8 cellular contexts compared by ENCODE assay signal in the genomic region with DNA sequence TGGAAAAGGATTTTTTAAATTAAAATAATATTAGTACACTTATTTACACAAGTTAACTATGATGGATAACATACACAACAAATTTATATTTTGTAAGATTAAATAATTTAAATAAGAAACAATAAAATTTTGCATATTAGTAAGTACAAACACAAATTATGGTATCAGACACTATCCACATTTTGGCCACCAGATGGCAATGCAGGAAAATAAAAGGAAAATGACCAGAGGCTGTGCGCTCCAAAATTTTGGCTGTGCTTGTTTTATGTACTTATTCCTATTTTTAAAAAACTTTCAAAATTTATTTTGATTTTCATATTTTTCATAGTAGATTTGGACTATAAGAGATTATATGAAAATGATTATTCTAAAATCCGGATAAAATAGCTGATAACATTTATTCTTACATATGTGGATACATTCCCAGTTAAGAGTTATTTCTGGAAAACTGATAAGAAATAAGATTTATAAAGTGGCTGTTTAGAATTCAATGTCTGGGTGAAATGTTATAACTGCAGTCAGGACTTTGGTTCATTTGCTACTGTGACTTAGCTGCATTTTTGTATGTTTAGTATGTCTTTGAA.
DNase-seq lines count a peak whose midpoint lies in the region; ATAC-seq and TF ChIP-seq lines count a peak whose summit lies in the region.

No MANE protein-coding gene starts in this region.

- peak; percentile 63 for DNase-seq in DMS79 treated with DMSO at 0.1 percent for 48 hours (lab: John Stamatoyannopoulos, UW)
- peak; percentile 9 for DNase-seq in MV-4-11 (lab: John Stamatoyannopoulos, UW)
- peak; percentile 22 for DNase-seq in SHP77 treated with DMSO at 0.1 percent for 48 hours (lab: John Stamatoyannopoulos, UW)
- peak; percentile 41 to 73 for DNase-seq in fibroblast of lung (ENCODE audit: low read depth in 2 of 2)
- peak; percentile 84 for DNase-seq in pons (ENCODE audit: low spot score)
- DNase-seq in stimulated activated CD4-positive, alpha-beta T cell treated with anti-CD3 and anti-CD28 coated beads, Interleukin-1b, Interleukin-23, amount 100 ng/mL, for 48 hours, result no peak

- no peaks in the 10 kb centered on the region for H3K9me3 ChIP-seq in fibroblast of lung (ENCODE audit: control insufficient read depth, insufficient read depth, low read depth, low read length)

- no peak overlapping the region for H2AFZ ChIP-seq in fibroblast of lung (ENCODE audit: low read length)

- peak; percentile 65 for ATAC-seq in GM21619 (IDR thresholded peaks at IDR 0.05; ENCODE audit: unreplicated experiment)
- ATAC-seq in GM21786 (IDR thresholded peaks at IDR 0.05; ENCODE audit: unreplicated experiment), result no peak

- no peaks in the 10 kb centered on the region for H3K79me2 ChIP-seq in fibroblast of lung (ENCODE audit: control insufficient read depth, insufficient read depth, low read length)

- peaks cover 5% of the 10 kb centered on the region for H3K4me1 ChIP-seq in fibroblast of lung (ENCODE audit: control insufficient read depth, extremely low read depth, insufficient read depth, low read length)

- no peaks in the 10 kb centered on the region for H4K20me1 ChIP-seq in fibroblast of lung (ENCODE audit: control insufficient read depth, extremely low read depth, insufficient read depth, low read length)

- H3K9ac ChIP-seq in fibroblast of lung (ENCODE audit: insufficient read depth, low read length), result no peak overlapping the region

- H3K27me3 ChIP-seq in fibroblast of lung (ENCODE audit: control insufficient read depth, insufficient read depth, low read length), result no peaks in the 10 kb centered on the region

- no peak overlapping the region for H3K4me2 ChIP-seq in fibroblast of lung (ENCODE audit: extremely low read depth, insufficient read depth, low read length)

- TF ChIP-seq CTCF in fibroblast of lung (conservative IDR thresholded peaks at IDR 0.05 in 1 of 2, IDR thresholded peaks at IDR 0.05 in 1 of 2; ENCODE audit: low read depth in 1 of 2, low read length in 2 of 2), result peak; percentile 49 to 63

- no peak overlapping the region for H3K4me3 ChIP-seq in fibroblast of lung (replicated peaks in 1 of 4; ENCODE audit: control extremely low read depth in 1 of 4, insufficient read depth in 1 of 4, low read depth in 3 of 4, low read length in 4 of 4)

- no peaks in the 10 kb centered on the region for H3K36me3 ChIP-seq in fibroblast of lung (ENCODE audit: control insufficient read depth, insufficient read depth, low read length)

- H3K27ac ChIP-seq in fibroblast of lung (ENCODE audit: insufficient read depth, low read length), result no peak overlapping the region
